In genomic region chr12:107761502-107761904, GRCh38 we compare ENCODE assay signal across 9 cellular contexts. TPM values are rescaled to one million over a fixed set of nuclear protein-coding genes. Genes with fewer than 3 reads are reported as not detected.
DNase-seq lines count a peak whose midpoint lies in the region; ATAC-seq, FAIRE-seq and TF ChIP-seq lines count a peak whose summit lies in the region.
"Had no signal": no experiment of that assay in that cellular context is flagged by ENCODE, and none has a peak within 500 bp of the region (broad histone marks: within the 10 kb centered on the region; RNA-seq: fewer than 3 reads in every experiment).

No MANE protein-coding gene starts in this region.

- ATAC-seq in K562 (no peak), left lobe of liver (peak; percentile 11), HG03442 (IDR thresholded peaks at IDR 0.05; ENCODE audit: unreplicated experiment) (no peak)

- H3K9ac ChIP-seq in K562 (ENCODE audit: insufficient read depth in 1 of 2, low read depth in 2 of 2, low read length in 2 of 2): peak overlapping the region; percentile 8 to 16; a peak in 1 of 4 replicates

- TF ChIP-seq EP300 in K562 (IDR thresholded peaks at IDR 0.05; ENCODE audit: low read length): no peak

- TF ChIP-seq RAD21 in K562 (CRISPR knock-in tag; conservative IDR thresholded peaks at IDR 0.05 in 1 of 2, IDR thresholded peaks at IDR 0.05 in 1 of 2): no peak

- H3K27me3 ChIP-seq in K562 (ENCODE audit: control insufficient read depth in 2 of 2, insufficient read depth in 2 of 2, low read length in 2 of 2): peaks cover 0 to 3% of the 10 kb centered on the region in 2 experiments; a peak in 1 of 5 replicates

- H3K27ac ChIP-seq in K562 (ENCODE audit: extremely low read depth, low read depth, low read length) (no peak overlapping the region), temporal lobe (ENCODE audit: low read depth, low read length) (peak overlapping the region; percentile 36)

- TF ChIP-seq CTCF in GM12875 (IDR thresholded peaks at IDR 0.05; ENCODE audit: borderline replicate concordance, insufficient read depth, low read depth, low read length) (no peak), NB4 (IDR thresholded peaks at IDR 0.05; ENCODE audit: low read depth, low read length) (no peak), K562 (IDR thresholded peaks at IDR 0.05 in 2 of 3, conservative IDR thresholded peaks at IDR 0.05 in 1 of 3; ENCODE audit: insufficient read depth in 2 of 3, low read depth in 1 of 3, low read length in 3 of 3) (no peak)

- H3K4me3 ChIP-seq in GM12875 (ENCODE audit: low read depth, low read length): peak overlapping the region; percentile 61
- H3K4me3 ChIP-seq in NB4 (ENCODE audit: low read depth, low read length): peak overlapping the region; percentile 52
- H3K4me3 ChIP-seq in K562: peak overlapping the region; percentile 82

- 26% methylated on average over 11 of the region's 12 CpGs for WGBS in K562 (ENCODE audit: insufficient coverage, low coverage, missing lambda C conversion rate)

- DNase-seq in NB4 (ENCODE audit: low read depth) (peak; percentile 11), K562 (ENCODE audit: extremely low read depth in 1 of 4, low spot score in 3 of 4) (peak in 1 of 4 experiments; percentile 3), left lobe of liver (ENCODE audit: low spot score) (no peak), RKO (ENCODE audit: low spot score) (no peak), NCI-H2107 treated with DMSO at 0.1 percent for 48 hours (lab: John Stamatoyannopoulos, UW; ENCODE audit: unreplicated experiment) (no peak)

- CTCF ChIA-PET in K562 (lab: Yijun Ruan, JAX; ENCODE audit: low intra/inter-chr PET ratio): interaction anchor here (1.0 to 1.8 kb wide), 2 partner anchors 123 to 150 kb away, joined by 4 to 10 read pairs; no protein-coding TSS in a partner anchor

- FAIRE-seq in K562 (lab: Jason Lieb, UNC): no peak

- no peaks in the 10 kb centered on the region for H4K20me1 ChIP-seq in K562 (replicated peaks; ENCODE audit: control insufficient read depth, insufficient read depth, low read length)

- H2AFZ ChIP-seq in K562 (ENCODE audit: low read depth, low read length): peak overlapping the region; percentile 88

- H3K36me3 ChIP-seq in K562 (ENCODE audit: control insufficient read depth, insufficient read depth, low read length): peaks cover 27% of the 10 kb centered on the region

- TF ChIP-seq POLR2A in NB4 (IDR thresholded peaks at IDR 0.05; ENCODE audit: extremely low read depth, insufficient read length): no peak
- TF ChIP-seq POLR2A in K562 (conservative IDR thresholded peaks at IDR 0.05): no peak

- H3K9me3 ChIP-seq in K562 (replicated peaks; ENCODE audit: control insufficient read depth, insufficient read depth, low read depth, low read length): no peaks in the 10 kb centered on the region

- H3K9me1 ChIP-seq in K562 (ENCODE audit: control insufficient read depth, insufficient read depth, low read length): no peaks in the 10 kb centered on the region

- in situ Hi-C loops in K562 (cut with MboI): no loop called here

- peaks cover 32% of the 10 kb centered on the region for H3K79me2 ChIP-seq in K562 (ENCODE audit: control insufficient read depth, insufficient read depth, low read length)

- intact Hi-C loops in K562 (cut with micrococcal nuclease): loop anchor here (1.0 to 5.0 kb wide), 2 partner anchors 74 to 124 kb away; partner anchors contain the start of gene PWP1

- no TSS peak for BruUV-seq in K562 (replicated peaks; lab: Mats Ljungman, UMichigan)

- POLR2A ChIA-PET in K562 (lab: Yijun Ruan, JAX): no interaction called here

- H3K4me1 ChIP-seq in K562 (replicated peaks in 1 of 2; ENCODE audit: control insufficient read depth in 2 of 2, insufficient read depth in 2 of 2, low read length in 2 of 2): peaks cover 9 to 13% of the 10 kb centered on the region in 2 experiments; a peak in 4 of 5 replicates

- peak overlapping the region; percentile 77 for H3K4me2 ChIP-seq in K562 (ENCODE audit: insufficient read depth, low read length)

TF ChIP-seq in K562, 482 proteins besides CTCF, POLR2A, EP300 and RAD21 (continues in another document):
- TF ChIP-seq IFI16 (CRISPR knock-in tag; IDR thresholded peaks at IDR 0.05) (no peak), ZNF263 (CRISPR knock-in tag; IDR thresholded peaks at IDR 0.05; ENCODE audit: borderline replicate concordance) (no peak), ZBTB49 (CRISPR knock-in tag; IDR thresholded peaks at IDR 0.05; ENCODE audit: borderline replicate concordance) (no peak), XRCC5 (IDR thresholded peaks at IDR 0.05; ENCODE audit: low read depth, low read length) (0 out of 2 replicates have a peak, but pooled peaks have one; percentile 2), ZBTB33 (CRISPR knock-in tag; IDR thresholded peaks at IDR 0.05) (no peak)

RNA-seq across cellular contexts. Expression of gene PRDM4, which starts 0.6 kb away (rescaled TPM):
- total RNA-seq in K562 (2011; cell fraction: chromatin; rRNA removed; ENCODE audit: low replicate concordance): 29.8 and 47.7 TPM in 2 replicates
- total RNA-seq in K562 (2011; cell fraction: nucleolus; rRNA removed): 20.5 and 21.7 TPM in 2 replicates
- 23.1 and 23.5 TPM in 2 replicates for total RNA-seq in K562 (2011; cell fraction: nucleoplasm; rRNA removed)
- 14.8 and 17.2 TPM in 2 replicates for total RNA-seq in K562 (2014; rRNA removed)
- 20.0 and 21.2 TPM in 2 replicates for total RNA-seq in K562 (2014; rRNA removed; fragmentation: Illumina TruSeq; extraction: Trizol)
- 21.6 and 23.2 TPM in 2 replicates for total RNA-seq in K562 (2015; rRNA removed; fragmentation: Illumina TruSeq; extraction: Trizol)
- 23.6 and 26.0 TPM in 2 replicates for total RNA-seq in K562 (2021)
- 19.1 and 20.4 TPM in 2 replicates for polyA plus RNA-seq in K562 (2011; rRNA removed)
- 14.0 and 16.8 TPM in 2 replicates for polyA plus RNA-seq in K562 (2011; cell fraction: cytosol; rRNA removed)
- 19.8 and 21.1 TPM in 2 replicates for polyA plus RNA-seq in K562 (2011; cell fraction: nucleus; rRNA removed)
- 14.9 and 15.3 TPM in 2 replicates for polyA plus RNA-seq in K562 (2012)
- 21.6 and 24.5 TPM in 2 replicates for polyA plus RNA-seq in K562 (2014; fragmentation: Illumina TruSeq; extraction: Trizol)
- polyA plus RNA-seq in K562 (2014; fragmentation: Nextera tagmentation; extraction: Ambion mirVana): 1 to 10 TPM; 5.9 to 6.6 TPM
- polyA plus RNA-seq in K562 (2014; rRNA removed): 13.6 and 14.5 TPM in 2 replicates
- 24.0 and 24.8 TPM in 2 replicates for polyA minus RNA-seq in K562 (2011; rRNA and poly(A)+ RNA removed)
- 14.0 and 17.9 TPM in 2 replicates for polyA minus RNA-seq in K562 (2011; cell fraction: cytosol; rRNA and poly(A)+ RNA removed)
- 18.7 and 31.2 TPM in 2 replicates for polyA minus RNA-seq in K562 (2011; cell fraction: nucleus; rRNA and poly(A)+ RNA removed)
- total RNA-seq in left lobe of liver: 7.6 TPM
- 19.2 TPM for total RNA-seq in temporal lobe

RNA-seq across cellular contexts. Expression of gene ASCL4, which starts 13.0 kb away (rescaled TPM):
- total RNA-seq in K562 (2011; cell fraction: chromatin; rRNA removed; ENCODE audit: low replicate concordance): not detected in 2 replicates
- total RNA-seq in K562 (2011; cell fraction: nucleolus; rRNA removed): not detected in 2 replicates
- not detected in 2 replicates for total RNA-seq in K562 (2011; cell fraction: nucleoplasm; rRNA removed)
- total RNA-seq in K562 (2014; rRNA removed): not detected in 2 replicates
- total RNA-seq in K562 (2014; rRNA removed; fragmentation: Illumina TruSeq; extraction: Trizol): not detected in 2 replicates
- total RNA-seq in K562 (2015; rRNA removed; fragmentation: Illumina TruSeq; extraction: Trizol): not detected in 2 replicates
- not detected in 2 replicates for total RNA-seq in K562 (2021)
- not detected in 2 replicates for polyA plus RNA-seq in K562 (2011; rRNA removed)
- polyA plus RNA-seq in K562 (2011; cell fraction: cytosol; rRNA removed): not detected in 2 replicates
- not detected in 2 replicates for polyA plus RNA-seq in K562 (2011; cell fraction: nucleus; rRNA removed)
- polyA plus RNA-seq in K562 (2012): not detected in 2 replicates
- polyA plus RNA-seq in K562 (2014; fragmentation: Illumina TruSeq; extraction: Trizol): not detected in 2 replicates
- not detected for polyA plus RNA-seq in K562 (2014; fragmentation: Nextera tagmentation; extraction: Ambion mirVana)
- not detected in 2 replicates for polyA plus RNA-seq in K562 (2014; rRNA removed)
- not detected in 2 replicates for polyA minus RNA-seq in K562 (2011; rRNA and poly(A)+ RNA removed)
- not detected in 2 replicates for polyA minus RNA-seq in K562 (2011; cell fraction: cytosol; rRNA and poly(A)+ RNA removed)
- polyA minus RNA-seq in K562 (2011; cell fraction: nucleus; rRNA and poly(A)+ RNA removed): not detected in 2 replicates
- not detected for total RNA-seq in left lobe of liver
- not detected for total RNA-seq in temporal lobe
- total RNA-seq: T-helper 1 cell treated with Interleukin-12 subunit alpha and Interleukin-12 subunit beta and Interleukin-4 antibody, amounts not matched to agents 30 ng/mL and 1 ng/mL, for 36 hours had no signal
